In genomic region chr1:26482921-26483320, GRCh38 we compare ENCODE assay signal across 16 cellular contexts. TPM values are rescaled to one million over a fixed set of nuclear protein-coding genes. Genes with fewer than 3 reads are reported as not detected.
DNase-seq lines count a peak whose midpoint lies in the region; ATAC-seq and TF ChIP-seq lines count a peak whose summit lies in the region.
"Had no signal": no experiment of that assay in that cellular context is flagged by ENCODE, and none has a peak within 500 bp of the region (broad histone marks: within the 10 kb centered on the region; RNA-seq: fewer than 3 reads in every experiment).

No MANE protein-coding gene starts in this region.

- H3K27ac ChIP-seq in osteoblast (ENCODE audit: low read depth, low read length): no peak overlapping the region
- H3K27ac ChIP-seq: upper lobe of left lung had no signal

- no peaks in the 10 kb centered on the region for H3K79me2 ChIP-seq in osteoblast (ENCODE audit: insufficient read depth, low read length)

- peak overlapping the region; percentile 51 for H3K27ac Mint-ChIP-seq in activated CD4-positive, alpha-beta T cell treated with anti-CD3 and anti-CD28 coated beads for 36 hours
- peak overlapping the region; percentile 77 for H3K27ac Mint-ChIP-seq in chondrocyte (ENCODE audit: unreplicated experiment)

- ATAC-seq in activated CD4-positive, alpha-beta T cell treated with anti-CD3 and anti-CD28 coated beads for 36 hours: no peak
- ATAC-seq in GM18867 (IDR thresholded peaks at IDR 0.05; ENCODE audit: unreplicated experiment) (no peak), GM18909 (IDR thresholded peaks at IDR 0.05; ENCODE audit: poor library complexity, unreplicated experiment) (no peak)
- ATAC-seq: activated CD4-positive, CD25-positive, alpha-beta regulatory T cell treated with anti-CD3 and anti-CD28 coated beads, Interleukin-2, amount 50 U/mL, for 24 hours had no signal

- H2AFZ ChIP-seq in osteoblast (ENCODE audit: low read length): no peak overlapping the region

- DNase-seq in activated CD4-positive, alpha-beta T cell treated with anti-CD3 and anti-CD28 coated beads for 36 hours: no peak
- no peak for DNase-seq in activated CD4-positive, alpha-beta T cell treated with anti-CD3 and anti-CD28 coated beads, Interleukin-2, amount 50 U/mL, for 1 hour
- DNase-seq in M059J (ENCODE audit: low read depth) (peak; percentile 44), chondrocyte (ENCODE audit: low spot score) (no peak), osteoblast (ENCODE audit: insufficient read length, low spot score, missing footprints) (peak; percentile 36), NCI-H82 (lab: John Stamatoyannopoulos, UW) (no peak)
- DNase-seq: activated T-cell treated with anti-CD3 and anti-CD28 coated beads for 4 hours; amniotic stem cell; HCEC 1CT; NCI-H2029 treated with DMSO at 0.1 percent for 48 hours; NCI-H526 treated with DMSO at 0.1 percent for 48 hours; stimulated activated CD4-positive, alpha-beta T cell treated with anti-CD3 and anti-CD28 coated beads, Interleukin-4, amount 100 ng/mL, for 24 hours; upper lobe of left lung had no signal

- no peaks in the 10 kb centered on the region for H3K27me3 ChIP-seq in osteoblast (ENCODE audit: insufficient read depth, low read length)
- H3K27me3 ChIP-seq: upper lobe of left lung had no signal

- TF ChIP-seq CTCF in chondrocyte (IDR thresholded peaks at IDR 0.05): no peak
- TF ChIP-seq CTCF in osteoblast (IDR thresholded peaks at IDR 0.05; ENCODE audit: extremely low read depth, low read depth, low read length): no peak

- peaks cover 7% of the 10 kb centered on the region for H3K36me3 Mint-ChIP-seq in activated CD4-positive, alpha-beta T cell treated with anti-CD3 and anti-CD28 coated beads for 36 hours (ENCODE audit: low read depth)
- H3K36me3 Mint-ChIP-seq in chondrocyte (ENCODE audit: low read depth): peaks cover 4% of the 10 kb centered on the region

- H3K4me1 ChIP-seq in osteoblast (ENCODE audit: insufficient read depth, low read length): peaks cover 16% of the 10 kb centered on the region

- intact Hi-C loops in activated CD4-positive, alpha-beta T cell treated with anti-CD3 and anti-CD28 coated beads for 36 hours (cut with DNase I, micrococcal nuclease): no loop called here

- no peak overlapping the region for H3K4me2 ChIP-seq in osteoblast (ENCODE audit: insufficient read depth, low read length)

- H3K4me1 Mint-ChIP-seq in activated CD4-positive, alpha-beta T cell treated with anti-CD3 and anti-CD28 coated beads for 36 hours: peaks cover 13% of the 10 kb centered on the region
- H3K4me1 Mint-ChIP-seq in chondrocyte (ENCODE audit: low read depth): peaks cover 43% of the 10 kb centered on the region

- no peaks in the 10 kb centered on the region for H3K27me3 Mint-ChIP-seq in activated CD4-positive, alpha-beta T cell treated with anti-CD3 and anti-CD28 coated beads for 36 hours
- no peaks in the 10 kb centered on the region for H3K27me3 Mint-ChIP-seq in chondrocyte (ENCODE audit: low read depth)

- H3K9me3 Mint-ChIP-seq in activated CD4-positive, alpha-beta T cell treated with anti-CD3 and anti-CD28 coated beads for 36 hours (ENCODE audit: low read depth): no peaks in the 10 kb centered on the region
- no peaks in the 10 kb centered on the region for H3K9me3 Mint-ChIP-seq in chondrocyte (ENCODE audit: low read depth)

- CTCF ChIA-PET in activated CD4-positive, alpha-beta T cell treated with anti-CD3 and anti-CD28 coated beads for 36 hours (lab: Charles Lee): interaction anchor here (0.5 kb wide), 1 partner anchor 10 kb away, joined by 5 read pairs; no protein-coding TSS in a partner anchor

- H3K4me3 Mint-ChIP-seq in activated CD4-positive, alpha-beta T cell treated with anti-CD3 and anti-CD28 coated beads for 36 hours: no peak overlapping the region
- H3K4me3 Mint-ChIP-seq in chondrocyte (ENCODE audit: unreplicated experiment): no peak overlapping the region

- peaks cover 6% of the 10 kb centered on the region for H3K36me3 ChIP-seq in osteoblast (ENCODE audit: insufficient read depth, low read length)

- no peak overlapping the region for H3K4me3 ChIP-seq in osteoblast (ENCODE audit: insufficient read depth, low read length)
- H3K4me3 ChIP-seq: upper lobe of left lung had no signal

- H3K9me3 ChIP-seq in osteoblast (ENCODE audit: low read depth, low read length): no peaks in the 10 kb centered on the region
- H3K9me3 ChIP-seq: upper lobe of left lung had no signal

- H4K20me1 ChIP-seq in osteoblast (ENCODE audit: insufficient read depth, low read length): no peaks in the 10 kb centered on the region

- POLR2A ChIA-PET in activated CD4-positive, alpha-beta T cell treated with anti-CD3 and anti-CD28 coated beads for 36 hours (lab: Charles Lee): no interaction called here

RNA-seq across cellular contexts. Expression of gene HMGN2, which starts 10.7 kb away (rescaled TPM):
- total RNA-seq in activated CD4-positive, alpha-beta T cell treated with anti-CD3 and anti-CD28 coated beads for 36 hours: 100 to 1,000 TPM; 660 to 867 TPM
- total RNA-seq in M059J (2014; rRNA removed; shearing (Covaris generic)): 1,156 and 1,189 TPM in 2 replicates
- total RNA-seq in chondrocyte (241 to 314 TPM (median 245 TPM) in 3 replicates), osteoblast (181 and 198 TPM in 2 replicates)

RNA-seq across cellular contexts. Expression of gene RPS6KA1, which starts 46.6 kb away (rescaled TPM):
- total RNA-seq in activated CD4-positive, alpha-beta T cell treated with anti-CD3 and anti-CD28 coated beads for 36 hours: 100 to 1,000 TPM; 116 to 160 TPM
- total RNA-seq in M059J (2014; rRNA removed; shearing (Covaris generic)): 24.8 and 34.2 TPM in 2 replicates
- total RNA-seq in chondrocyte: 3.6 to 6.3 TPM (median 4.4 TPM) in 3 replicates
- 2.2 and 2.4 TPM in 2 replicates for total RNA-seq in osteoblast

RNA-seq across cellular contexts. Expression of gene DHDDS, which starts 50.8 kb away (rescaled TPM):
- total RNA-seq in activated CD4-positive, alpha-beta T cell treated with anti-CD3 and anti-CD28 coated beads for 36 hours: 10 to 100 TPM; 34.1 to 40.7 TPM
- 58.0 and 62.5 TPM in 2 replicates for total RNA-seq in M059J (2014; rRNA removed; shearing (Covaris generic))
- total RNA-seq in chondrocyte (67.1 to 89.2 TPM (median 78.3 TPM) in 3 replicates), osteoblast (56.6 and 63.3 TPM in 2 replicates)

Comparison
In these comparisons a context has a peak if more than half of its experiments do, and no peak if none do; other contexts are left out.
1. DNase-seq: peak in M059J (single experiment) and osteoblast (single experiment); none in activated CD4-positive, alpha-beta T cell treated with anti-CD3 and anti-CD28 coated beads for 36 hours (single experiment), activated CD4-positive, alpha-beta T cell treated with anti-CD3 and anti-CD28 coated beads, Interleukin-2, amount 50 U/mL, for 1 hour (single experiment), chondrocyte (single experiment) and NCI-H82 (single experiment).